ENCODE assay signal across 14 cellular contexts in genomic region chr5:115718853-115719252, GRCh38.
"Had no signal": no experiment of that assay in that cellular context is flagged by ENCODE, and none has a peak within 500 bp of the region (broad histone marks: within the 10 kb centered on the region; RNA-seq: fewer than 3 reads in every experiment).

No MANE protein-coding gene starts in this region.

- H3K4me1 ChIP-seq: colonic mucosa, suprapubic skin, transverse colon had no signal

- DNase-seq: caudate nucleus; colonic mucosa; dermis blood vessel endothelial cell; erythroblast; glutamatergic neuron; islet precursor cell; mammary epithelial cell; naive thymus-derived CD4-positive, alpha-beta T cell; stimulated activated CD4-positive, alpha-beta T cell treated with anti-CD3 and anti-CD28 coated beads, Interleukin-2, amount 100 ng/mL, for 48 hours; stimulated activated naive CD4-positive, alpha-beta T cell treated with Interleukin-2 at 50 U/mL for 16 hours; transverse colon had no signal

- H3K36me3 ChIP-seq: colonic mucosa, neutrophil, suprapubic skin, transverse colon had no signal

- H3K4me1 Mint-ChIP-seq: naive thymus-derived CD4-positive, alpha-beta T cell had no signal

- H3K4me3 ChIP-seq: colonic mucosa, smooth muscle cell, suprapubic skin, transverse colon had no signal

- H3K27me3 ChIP-seq: colonic mucosa, neutrophil, suprapubic skin, transverse colon had no signal

- H3K27ac ChIP-seq: colonic mucosa, neutrophil, suprapubic skin, transverse colon had no signal

- H3K36me3 Mint-ChIP-seq: naive thymus-derived CD4-positive, alpha-beta T cell had no signal

- H3K4me3 Mint-ChIP-seq: naive thymus-derived CD4-positive, alpha-beta T cell had no signal

- ATAC-seq: naive thymus-derived CD4-positive, alpha-beta T cell had no signal

- H3K9me3 ChIP-seq: colonic mucosa, neutrophil, suprapubic skin, transverse colon had no signal

- H3K9me3 Mint-ChIP-seq: naive thymus-derived CD4-positive, alpha-beta T cell had no signal

- H3K27ac Mint-ChIP-seq: naive thymus-derived CD4-positive, alpha-beta T cell had no signal
